ENCODE assay signal across 8 cellular contexts in genomic region chr17:41959336-41960095, GRCh38. TPM values are rescaled to one million over a fixed set of nuclear protein-coding genes. Genes with fewer than 3 reads are reported as not detected.
DNase-seq lines count a peak whose midpoint lies in the region; ATAC-seq and TF ChIP-seq lines count a peak whose summit lies in the region.

No MANE protein-coding gene starts in this region.

- DNase-seq in COR-L47 (lab: John Stamatoyannopoulos, UW): peak; percentile 14
- DNase-seq in HT1080 (ENCODE audit: low read depth): peak; percentile 78
- DNase-seq in SKM-1 treated with dmso at 0.1 percent for 144 hours (lab: John Stamatoyannopoulos, UW; ENCODE audit: unreplicated experiment): peak; percentile 32
- no peak for DNase-seq in left cardiac atrium
- DNase-seq in type B pancreatic cell (ENCODE audit: extremely low spot score, unreplicated experiment): no peak
- no peak for DNase-seq in mucosa of gallbladder (ENCODE audit: low spot score)
- DNase-seq in effector CD8-positive, alpha-beta T cell (lab: John Stamatoyannopoulos, UW): no peak
- DNase-seq in vagina (ENCODE audit: extremely low spot score in 2 of 2): no peak

- H3K4me1 Mint-ChIP-seq in type B pancreatic cell (ENCODE audit: unreplicated experiment): peaks cover 9% of the 10 kb centered on the region

- H3K27ac ChIP-seq in vagina: no peak overlapping the region

- H3K9me3 Mint-ChIP-seq in type B pancreatic cell: no peaks in the 10 kb centered on the region

- no peak overlapping the region for H3K4me3 ChIP-seq in vagina

- intact Hi-C loops in left cardiac atrium (cut with DNase I): loop anchor here in 1 of 2 donors (5.0 to 10.0 kb wide), 2 partner anchors 65 to 158 kb away; partner anchors contain the start of gene NKIRAS2
- intact Hi-C loops in vagina (cut with DNase I): no loop called here

- no peaks in the 10 kb centered on the region for H3K9me3 ChIP-seq in vagina

- no peaks in the 10 kb centered on the region for H3K27me3 Mint-ChIP-seq in type B pancreatic cell

- H3K36me3 Mint-ChIP-seq in type B pancreatic cell: no peaks in the 10 kb centered on the region

- no peaks in the 10 kb centered on the region for H3K27me3 ChIP-seq in vagina

- peaks cover 5% of the 10 kb centered on the region for H3K4me1 ChIP-seq in vagina

- TF ChIP-seq CTCF in type B pancreatic cell (conservative IDR thresholded peaks at IDR 0.05): peak; percentile 63
- TF ChIP-seq CTCF in vagina (IDR thresholded peaks at IDR 0.05): no peak

- peak; percentile 53 to 64 for ATAC-seq in left cardiac atrium

- TF ChIP-seq POLR2A in vagina (IDR thresholded peaks at IDR 0.05): no peak

- H3K27ac Mint-ChIP-seq in type B pancreatic cell: no peak overlapping the region

- H3K4me3 Mint-ChIP-seq in type B pancreatic cell: no peak overlapping the region

- H3K36me3 ChIP-seq in vagina: no peaks in the 10 kb centered on the region

RNA-seq across cellular contexts. Expression of gene CNP, which starts 7.1 kb away (rescaled TPM):
- 41.7 and 66.7 TPM in 2 replicates for total RNA-seq in HT1080 (2014; rRNA removed; shearing (Covaris generic))
- 45.1 and 49.7 TPM in 2 replicates for polyA plus RNA-seq in HT1080 (2015; cell fraction: cytosol; rRNA removed)
- 40.0 and 41.4 TPM in 2 replicates for polyA plus RNA-seq in HT1080 (2015; cell fraction: nucleus; rRNA removed)
- 10 to 100 TPM; 40.3 to 43.7 TPM for total RNA-seq in left cardiac atrium
- 60.0 and 84.3 TPM in 2 replicates for total RNA-seq in type B pancreatic cell (ENCODE audit: low replicate concordance)
- total RNA-seq in mucosa of gallbladder: 65.9 TPM
- total RNA-seq in vagina: 54.0 TPM

RNA-seq across cellular contexts. Expression of gene ODAD4, which starts 29.1 kb away (rescaled TPM):
- 0.10 TPM in 1 of 2 replicates, not detected in the other for total RNA-seq in HT1080 (2014; rRNA removed; shearing (Covaris generic))
- 0.21 and 0.98 TPM in 2 replicates for polyA plus RNA-seq in HT1080 (2015; cell fraction: cytosol; rRNA removed)
- polyA plus RNA-seq in HT1080 (2015; cell fraction: nucleus; rRNA removed): 0.74 and 2.6 TPM in 2 replicates
- 1 to 10 TPM; 1.0 to 1.3 TPM for total RNA-seq in left cardiac atrium
- 1.9 and 4.5 TPM in 2 replicates for total RNA-seq in type B pancreatic cell (ENCODE audit: low replicate concordance)
- total RNA-seq in mucosa of gallbladder: 1.6 TPM
- total RNA-seq in vagina: 1.7 TPM

RNA-seq across cellular contexts. Expression of gene ACLY, which starts 40.8 kb away (rescaled TPM):
- total RNA-seq in HT1080 (2014; rRNA removed; shearing (Covaris generic)): 205 and 226 TPM in 2 replicates
- 122 and 143 TPM in 2 replicates for polyA plus RNA-seq in HT1080 (2015; cell fraction: cytosol; rRNA removed)
- 317 and 321 TPM in 2 replicates for polyA plus RNA-seq in HT1080 (2015; cell fraction: nucleus; rRNA removed)
- 10 to 100 TPM; 58.7 to 72.2 TPM for total RNA-seq in left cardiac atrium
- total RNA-seq in type B pancreatic cell (ENCODE audit: low replicate concordance): 160 and 161 TPM in 2 replicates
- total RNA-seq in mucosa of gallbladder: 127 TPM
- total RNA-seq in vagina: 74.9 TPM

RNA-seq across cellular contexts. Expression of gene DNAJC7, which starts 57.7 kb away (rescaled TPM):
- total RNA-seq in HT1080 (2014; rRNA removed; shearing (Covaris generic)): 133 and 150 TPM in 2 replicates
- polyA plus RNA-seq in HT1080 (2015; cell fraction: cytosol; rRNA removed): 106 and 121 TPM in 2 replicates
- polyA plus RNA-seq in HT1080 (2015; cell fraction: nucleus; rRNA removed): 132 and 134 TPM in 2 replicates
- total RNA-seq in left cardiac atrium: 10 to 100 TPM; 57.5 to 73.9 TPM
- 77.3 and 88.7 TPM in 2 replicates for total RNA-seq in type B pancreatic cell (ENCODE audit: low replicate concordance)
- total RNA-seq in mucosa of gallbladder: 69.8 TPM
- total RNA-seq in vagina: 60.2 TPM

Comparison
In these comparisons a context has a peak if more than half of its experiments do, and no peak if none do; other contexts are left out.
1. DNase-seq: peak in COR-L47 (single experiment), HT1080 (single experiment) and SKM-1 treated with dmso at 0.1 percent for 144 hours (single experiment); none in left cardiac atrium (single experiment), type B pancreatic cell (single experiment), mucosa of gallbladder (single experiment), effector CD8-positive, alpha-beta T cell (single experiment) and vagina (0 of 2).